In genomic region chr17:57672205-57672632, GRCh38 we compare ENCODE assay signal across 9 cellular contexts.
DNase-seq lines count a peak whose midpoint lies in the region; ATAC-seq and TF ChIP-seq lines count a peak whose summit lies in the region.
"Had no signal": no experiment of that assay in that cellular context is flagged by ENCODE, and none has a peak within 500 bp of the region (broad histone marks: within the 10 kb centered on the region; RNA-seq: fewer than 3 reads in every experiment).

No MANE protein-coding gene starts in this region.

- DNase-seq in activated effector memory CD4-positive, alpha-beta T cell treated with Interleukin-2 at 50 U/mL for 16 hours, result peak; percentile 8
- no peak for DNase-seq in activated effector memory CD4-positive, alpha-beta T cell treated with anti-CD3 and anti-CD28 coated beads, Interleukin-2, amount 50 U/mL, for 16 hours
- peak; percentile 75 for DNase-seq in T1000 (lab: John Stamatoyannopoulos, UW)
- DNase-seq in fibroblast of mammary gland (ENCODE audit: low read depth), result peak; percentile 66
- peak; percentile 13 for DNase-seq in stromal cell of bone marrow (ENCODE audit: low read depth)
- DNase-seq in nephron progenitor cell, result no peak
- no peak for DNase-seq in GDM1 (lab: John Stamatoyannopoulos, UW)

- no peak for ATAC-seq in HG02885 (IDR thresholded peaks at IDR 0.05; ENCODE audit: poor library complexity, unreplicated experiment)

- TF ChIP-seq CTCF in fibroblast of mammary gland (conservative IDR thresholded peaks at IDR 0.05; ENCODE audit: control insufficient read depth, insufficient read depth, low read depth, low read length) (no peak), nephron progenitor cell (IDR thresholded peaks at IDR 0.05) (no peak)

- H3K4me3 Mint-ChIP-seq in nephron progenitor cell, result no peak overlapping the region

- no peaks in the 10 kb centered on the region for H3K9me3 Mint-ChIP-seq in nephron progenitor cell

- no peaks in the 10 kb centered on the region for H3K27me3 Mint-ChIP-seq in nephron progenitor cell (ENCODE audit: low read depth, poor library complexity)

- H3K4me3 ChIP-seq in fibroblast of mammary gland (ENCODE audit: control insufficient read depth, low read depth, low read length), result no peak overlapping the region
- H3K4me3 ChIP-seq: tibial artery had no signal

- peaks cover 68% of the 10 kb centered on the region for H3K4me1 Mint-ChIP-seq in nephron progenitor cell

- peaks cover 60% of the 10 kb centered on the region for H3K36me3 Mint-ChIP-seq in nephron progenitor cell (ENCODE audit: low read depth)

- H3K27ac Mint-ChIP-seq in nephron progenitor cell, result no peak overlapping the region

Comparison
In these comparisons a context has a peak if more than half of its experiments do, and no peak if none do; other contexts are left out.
1. DNase-seq: peak in activated effector memory CD4-positive, alpha-beta T cell treated with Interleukin-2 at 50 U/mL for 16 hours (single experiment), T1000 (single experiment), fibroblast of mammary gland (single experiment) and stromal cell of bone marrow (single experiment); none in activated effector memory CD4-positive, alpha-beta T cell treated with anti-CD3 and anti-CD28 coated beads, Interleukin-2, amount 50 U/mL, for 16 hours (single experiment), nephron progenitor cell (single experiment) and GDM1 (single experiment).